In the genomic region with DNA sequence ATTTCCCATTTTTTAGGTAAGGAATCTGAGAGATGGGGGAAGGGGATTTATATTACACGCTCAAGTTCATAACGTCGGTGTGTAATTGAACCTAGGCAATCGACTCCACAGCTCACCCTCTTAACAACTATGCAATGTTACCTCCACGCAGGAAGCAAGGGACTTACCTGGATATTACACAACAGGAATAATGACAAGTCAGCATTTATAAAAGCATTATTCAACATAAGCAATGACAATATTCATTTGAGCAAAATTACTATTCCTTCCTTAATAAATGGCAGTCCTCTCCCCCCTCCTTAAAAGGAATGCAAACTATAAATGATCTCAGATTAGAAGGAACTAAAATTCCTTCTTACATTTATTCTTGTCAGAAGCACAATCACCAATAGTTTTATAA, we compare ENCODE assay signal across 9 cellular contexts.
"Had no signal": no experiment of that assay in that cellular context is flagged by ENCODE, and none has a peak within 500 bp of the region (broad histone marks: within the 10 kb centered on the region; RNA-seq: fewer than 3 reads in every experiment).

No MANE protein-coding gene starts in this region.

- H3K4me3 ChIP-seq: GM23248, HAP-1 had no signal

- ATAC-seq: HCT116 had no signal

- H3K4me1 ChIP-seq: HAP-1 had no signal

- H3K9ac ChIP-seq: GM23248 had no signal

- H3K27ac ChIP-seq: GM23248, HL-60 had no signal

- H3K9me3 ChIP-seq: HAP-1 had no signal

- DNase-seq: GM23248, GOT3, H7, HFFc6, KG1 had no signal

- H2AFZ ChIP-seq: GM23248 had no signal

- H3K4me3 Mint-ChIP-seq: HFFc6, IgD-negative memory B cell had no signal

- H3K27ac Mint-ChIP-seq: HFFc6, IgD-negative memory B cell had no signal

- H3K4me1 Mint-ChIP-seq: IgD-negative memory B cell had no signal

- H3K36me3 ChIP-seq: HAP-1 had no signal

- H3K36me3 Mint-ChIP-seq: IgD-negative memory B cell had no signal

- H3K27me3 Mint-ChIP-seq: IgD-negative memory B cell had no signal
